8 cellular contexts compared by ENCODE assay signal in the genomic region with DNA sequence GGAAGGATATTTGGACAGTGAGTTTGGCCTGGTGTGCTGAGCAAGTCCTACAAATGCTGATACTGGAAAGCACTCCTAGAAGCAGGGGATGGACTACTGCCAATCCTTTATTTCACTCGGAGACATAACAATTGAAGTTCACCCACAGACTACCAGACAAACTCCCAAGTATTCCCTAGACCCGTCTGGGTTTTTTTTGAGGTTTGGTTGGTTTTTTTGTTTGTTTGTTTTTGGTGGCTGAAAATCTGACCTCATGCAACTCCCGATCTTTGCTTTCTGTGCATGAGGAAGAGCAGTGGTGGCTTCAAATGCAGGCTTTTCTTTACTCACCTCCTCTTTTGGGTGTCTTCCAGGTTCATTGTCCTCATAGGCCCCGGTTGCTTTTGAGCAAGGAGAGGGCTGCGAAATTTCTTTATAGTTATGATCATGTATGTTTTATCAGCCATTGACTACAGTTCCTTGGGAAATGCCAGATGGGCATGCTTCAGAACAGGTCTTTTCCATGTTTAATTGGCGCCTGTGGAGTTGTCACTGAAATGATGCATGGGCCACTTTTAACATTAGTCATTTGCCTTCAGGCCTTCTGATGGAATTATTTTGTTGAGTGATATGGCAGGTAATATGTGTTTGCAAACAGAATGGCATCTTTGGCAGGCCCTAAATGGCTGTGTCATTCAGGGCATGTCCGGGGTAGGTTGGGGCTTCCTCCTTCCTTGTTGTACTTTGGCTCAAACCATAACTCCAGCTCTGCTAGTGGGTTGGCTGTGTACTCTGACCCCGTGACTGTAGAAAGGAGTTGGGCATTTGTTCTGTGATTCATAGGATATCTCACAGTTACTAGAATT. TPM values are rescaled to one million over a fixed set of nuclear protein-coding genes. Genes with fewer than 3 reads are reported as not detected.
A peak's percentile ranks its signal among the peaks of the same experiment; 100 is the strongest.
DNase-seq lines count a peak whose midpoint lies in the region; ATAC-seq and TF ChIP-seq lines count a peak whose summit lies in the region.

No MANE protein-coding gene starts in this region.

- DNase-seq in activated naive CD4-positive, alpha-beta T cell treated with Interleukin-2 at 50 U/mL for 16 hours: no peak
- DNase-seq in RPMI7951 (ENCODE audit: low read depth): peak; percentile 89
- DNase-seq in fibroblast of pulmonary artery (ENCODE audit: low read depth): peak; percentile 77
- no peak for DNase-seq in tibial nerve (ENCODE audit: low spot score in 2 of 2)

- ATAC-seq in HG03097 (IDR thresholded peaks at IDR 0.05; ENCODE audit: low FRiP score, unreplicated experiment) (no peak), GM18520 (IDR thresholded peaks at IDR 0.05; ENCODE audit: unreplicated experiment) (no peak)

- no peaks in the 10 kb centered on the region for H3K9me3 ChIP-seq in tibial nerve

- H3K36me3 ChIP-seq in urinary bladder (ENCODE audit: insufficient read depth) (no peaks in the 10 kb centered on the region), tibial nerve (no peaks in the 10 kb centered on the region)

- H3K27ac ChIP-seq in urinary bladder (ENCODE audit: low read depth): no peak overlapping the region
- H3K27ac ChIP-seq in tibial nerve: peak overlapping the region in 1 of 4 donors; percentile 21

- H3K4me3 Mint-ChIP-seq in activated naive CD4-positive, alpha-beta T cell treated with anti-CD3 and anti-CD28 coated beads, Interleukin-2, amount 50 U/mL, for 24 hours: peak overlapping the region; percentile 93

- no peak overlapping the region for H3K4me3 ChIP-seq in fibroblast of pulmonary artery (replicated peaks; ENCODE audit: low read depth, low read length)
- peak overlapping the region; percentile 1 for H3K4me3 ChIP-seq in urinary bladder (ENCODE audit: low read depth, low read length)
- no peak overlapping the region for H3K4me3 ChIP-seq in tibial nerve

- TF ChIP-seq CTCF in fibroblast of pulmonary artery (IDR thresholded peaks at IDR 0.05; ENCODE audit: low read length, missing control alignments) (no peak), tibial nerve (IDR thresholded peaks at IDR 0.05) (no peak)

- H3K4me1 Mint-ChIP-seq in activated naive CD4-positive, alpha-beta T cell treated with anti-CD3 and anti-CD28 coated beads, Interleukin-2, amount 50 U/mL, for 24 hours: peaks cover 85% of the 10 kb centered on the region

- no peaks in the 10 kb centered on the region for H3K9me3 Mint-ChIP-seq in activated naive CD4-positive, alpha-beta T cell treated with anti-CD3 and anti-CD28 coated beads, Interleukin-2, amount 50 U/mL, for 24 hours

- no peak for TF ChIP-seq EP300 in tibial nerve (IDR thresholded peaks at IDR 0.05)

- H3K4me1 ChIP-seq in urinary bladder (ENCODE audit: insufficient read depth) (no peaks in the 10 kb centered on the region), tibial nerve (peaks cover 0 to 25% (median 2%) of the 10 kb centered on the region in 4 donors)

- 58% methylated on average over 8 of the region's 8 CpGs for WGBS in urinary bladder
- 51 to 55% methylated on average over 8 of the region's 8 CpGs for WGBS in tibial nerve, 2 donors

- no peaks in the 10 kb centered on the region for H3K27me3 Mint-ChIP-seq in activated naive CD4-positive, alpha-beta T cell treated with anti-CD3 and anti-CD28 coated beads, Interleukin-2, amount 50 U/mL, for 24 hours

- no peak for TF ChIP-seq POLR2A in tibial nerve (IDR thresholded peaks at IDR 0.05)

- peaks cover 7% of the 10 kb centered on the region for H3K36me3 Mint-ChIP-seq in activated naive CD4-positive, alpha-beta T cell treated with anti-CD3 and anti-CD28 coated beads, Interleukin-2, amount 50 U/mL, for 24 hours

- H3K27me3 ChIP-seq in tibial nerve: no peaks in the 10 kb centered on the region

- H3K27ac Mint-ChIP-seq in activated naive CD4-positive, alpha-beta T cell treated with anti-CD3 and anti-CD28 coated beads, Interleukin-2, amount 50 U/mL, for 24 hours: peak overlapping the region; percentile 88

RNA-seq across cellular contexts. Expression of a gene that starts 1.9 kb away (rescaled TPM):
- 1.5 and 1.6 TPM in 2 replicates for total RNA-seq in RPMI7951 (2014; rRNA removed; shearing (Covaris generic))
- total RNA-seq in urinary bladder: 3.0 TPM
- polyA plus RNA-seq in urinary bladder: 4.4 TPM
- total RNA-seq in tibial nerve: under 1 TPM; 0.20 to 0.66 (median 0.36) TPM

Comparison
In these comparisons a context has a peak if more than half of its experiments do, and no peak if none do; other contexts are left out.
1. DNase-seq: peak in RPMI7951 (single experiment) and fibroblast of pulmonary artery (single experiment); none in activated naive CD4-positive, alpha-beta T cell treated with Interleukin-2 at 50 U/mL for 16 hours (single experiment) and tibial nerve (0 of 2).